Comparison of ENCODE assay signal across 20 cellular contexts in genomic region chr17:8206536-8206935, GRCh38. TPM values are rescaled to one million over a fixed set of nuclear protein-coding genes. Genes with fewer than 3 reads are reported as not detected.
A peak's percentile ranks its signal among the peaks of the same experiment; 100 is the strongest.
DNase-seq lines count a peak whose midpoint lies in the region; TF ChIP-seq lines count a peak whose summit lies in the region.
"Had no signal": no experiment of that assay in that cellular context is flagged by ENCODE, and none has a peak within 500 bp of the region (broad histone marks: within the 10 kb centered on the region; RNA-seq: fewer than 3 reads in every experiment).

No MANE protein-coding gene starts in this region.

- CTCF ChIA-PET in A673 (lab: Charles Lee) = no interaction called here

- POLR2A ChIA-PET in A673 (lab: Charles Lee; ENCODE audit: low non-redundant PET) = interaction anchor here (0.7 kb wide), 1 partner anchor 113 kb away, joined by 7 read pairs; no protein-coding TSS in a partner anchor

- H3K27me3 ChIP-seq in A673 (replicated peaks; ENCODE audit: insufficient read depth, low read depth, low read length, poor library complexity) = no peaks in the 10 kb centered on the region

- TF ChIP-seq CTCF in A673 (conservative IDR thresholded peaks at IDR 0.05; ENCODE audit: low read depth, low read length) (no peak), nephron (IDR thresholded peaks at IDR 0.05; ENCODE audit: unreplicated experiment in 3 of 3) (no peak)

- H3K4me1 ChIP-seq in A673 (ENCODE audit: insufficient read depth, low read length, poor library complexity, severe bottlenecking) = peaks cover 11% of the 10 kb centered on the region

- no peak for DNase-seq in T-helper 2 cell treated with Interferon-gamma antibody and Interleukin-4, amounts not matched to agents 5 μg/mL and 100 μg/mL, for 36 hours (ENCODE audit: low spot score)
- DNase-seq in T-helper 2 cell (no peak), A673 (ENCODE audit: low spot score) (no peak), DMS 273 (lab: John Stamatoyannopoulos, UW; ENCODE audit: unreplicated experiment) (no peak), mucosa of gallbladder (ENCODE audit: low spot score) (no peak), NCI-H1417 treated with DMSO at 0.1 percent for 48 hours (lab: John Stamatoyannopoulos, UW) (no peak)
- DNase-seq in activated T-helper 2 cell treated with anti-CD3 and anti-CD28 coated beads, Interferon-gamma antibody, Interleukin-2, Interleukin-4, amounts not matched to agents 10 μg/mL and 5 μg/mL and 100 μg/mL, durations not matched to agents 14 hours and 24 hours and 36 hours (ENCODE audit: low spot score) = no peak
- DNase-seq: CD4-positive, CD25-positive, alpha-beta regulatory T cell; COR-L47; Karpas-422; NCI-H1092; NCI-H146; NCI-H2029 treated with DMSO at 0.1 percent for 48 hours; NCI-H2171; NCI-H526; PC-3 had no signal

- H3K27ac Mint-ChIP-seq in T-helper 2 cell treated with Interferon-gamma antibody and Interleukin-4, amounts not matched to agents 5 μg/mL and 100 μg/mL, for 36 hours = peak overlapping the region; percentile 47
- peak overlapping the region; percentile 38 for H3K27ac Mint-ChIP-seq in activated T-helper 2 cell treated with anti-CD3 and anti-CD28 coated beads, Interferon-gamma antibody, Interleukin-2, Interleukin-4, amounts not matched to agents 10 μg/mL and 5 μg/mL and 100 μg/mL, durations not matched to agents 14 hours and 24 hours and 36 hours
- H3K27ac Mint-ChIP-seq in nephron = peak overlapping the region in 1 of 3 experiments; percentile 31
- H3K27ac Mint-ChIP-seq: B cell; CD4-positive, CD25-positive, alpha-beta regulatory T cell had no signal

- H3K27me3 Mint-ChIP-seq in T-helper 2 cell treated with Interferon-gamma antibody and Interleukin-4, amounts not matched to agents 5 μg/mL and 100 μg/mL, for 36 hours (ENCODE audit: low read depth) = no peaks in the 10 kb centered on the region
- no peaks in the 10 kb centered on the region for H3K27me3 Mint-ChIP-seq in activated T-helper 2 cell treated with anti-CD3 and anti-CD28 coated beads, Interferon-gamma antibody, Interleukin-2, Interleukin-4, amounts not matched to agents 10 μg/mL and 5 μg/mL and 100 μg/mL, durations not matched to agents 14 hours and 24 hours and 36 hours (ENCODE audit: low read depth)
- no peaks in the 10 kb centered on the region for H3K27me3 Mint-ChIP-seq in nephron (ENCODE audit: low read depth)
- H3K27me3 Mint-ChIP-seq: B cell; CD4-positive, CD25-positive, alpha-beta regulatory T cell; IgD-negative memory B cell had no signal

- peaks cover 59% of the 10 kb centered on the region for H3K36me3 Mint-ChIP-seq in T-helper 2 cell treated with Interferon-gamma antibody and Interleukin-4, amounts not matched to agents 5 μg/mL and 100 μg/mL, for 36 hours (ENCODE audit: low read depth)
- H3K36me3 Mint-ChIP-seq in activated T-helper 2 cell treated with anti-CD3 and anti-CD28 coated beads, Interferon-gamma antibody, Interleukin-2, Interleukin-4, amounts not matched to agents 10 μg/mL and 5 μg/mL and 100 μg/mL, durations not matched to agents 14 hours and 24 hours and 36 hours (ENCODE audit: low read depth) = peaks cover 63% of the 10 kb centered on the region
- peaks cover 33% of the 10 kb centered on the region for H3K36me3 Mint-ChIP-seq in nephron (ENCODE audit: low read depth)
- H3K36me3 Mint-ChIP-seq: CD4-positive, CD25-positive, alpha-beta regulatory T cell had no signal

- no peaks in the 10 kb centered on the region for H3K9me3 Mint-ChIP-seq in T-helper 2 cell treated with Interferon-gamma antibody and Interleukin-4, amounts not matched to agents 5 μg/mL and 100 μg/mL, for 36 hours
- no peaks in the 10 kb centered on the region for H3K9me3 Mint-ChIP-seq in activated T-helper 2 cell treated with anti-CD3 and anti-CD28 coated beads, Interferon-gamma antibody, Interleukin-2, Interleukin-4, amounts not matched to agents 10 μg/mL and 5 μg/mL and 100 μg/mL, durations not matched to agents 14 hours and 24 hours and 36 hours
- no peaks in the 10 kb centered on the region for H3K9me3 Mint-ChIP-seq in nephron
- H3K9me3 Mint-ChIP-seq: CD4-positive, CD25-positive, alpha-beta regulatory T cell; IgD-negative memory B cell had no signal

- H3K36me3 ChIP-seq in A673 (ENCODE audit: insufficient read depth, low read length, poor library complexity, severe bottlenecking) = peaks cover 48% of the 10 kb centered on the region

- BruUV-seq in A673 (replicated peaks; lab: Mats Ljungman, UMichigan) = no TSS peak

- peak overlapping the region; percentile 4 for H3K27ac ChIP-seq in A673 (ENCODE audit: low read depth, low read length, poor library complexity, severe bottlenecking)

- H3K9me3 ChIP-seq in A673 (ENCODE audit: low read depth, low read length, poor library complexity, severe bottlenecking) = no peaks in the 10 kb centered on the region
- H3K9me3 ChIP-seq: HAP-1 had no signal

- H3K4me3 Mint-ChIP-seq in T-helper 2 cell treated with Interferon-gamma antibody and Interleukin-4, amounts not matched to agents 5 μg/mL and 100 μg/mL, for 36 hours = peak overlapping the region; percentile 48
- H3K4me3 Mint-ChIP-seq in activated T-helper 2 cell treated with anti-CD3 and anti-CD28 coated beads, Interferon-gamma antibody, Interleukin-2, Interleukin-4, amounts not matched to agents 10 μg/mL and 5 μg/mL and 100 μg/mL, durations not matched to agents 14 hours and 24 hours and 36 hours (ENCODE audit: low read depth) = peak overlapping the region; percentile 30
- H3K4me3 Mint-ChIP-seq in nephron = peak overlapping the region; percentile 17 to 78 (median 61)
- H3K4me3 Mint-ChIP-seq: B cell had no signal

- peaks cover 27% of the 10 kb centered on the region for H3K4me1 Mint-ChIP-seq in T-helper 2 cell treated with Interferon-gamma antibody and Interleukin-4, amounts not matched to agents 5 μg/mL and 100 μg/mL, for 36 hours (ENCODE audit: low read depth)
- H3K4me1 Mint-ChIP-seq in activated T-helper 2 cell treated with anti-CD3 and anti-CD28 coated beads, Interferon-gamma antibody, Interleukin-2, Interleukin-4, amounts not matched to agents 10 μg/mL and 5 μg/mL and 100 μg/mL, durations not matched to agents 14 hours and 24 hours and 36 hours (ENCODE audit: low read depth) = peaks cover 21% of the 10 kb centered on the region
- H3K4me1 Mint-ChIP-seq in nephron = peaks cover 18% of the 10 kb centered on the region

- H3K4me3 ChIP-seq in A673 (ENCODE audit: low read depth, low read length, poor library complexity, severe bottlenecking) = no peak overlapping the region
- H3K4me3 ChIP-seq: HAP-1 had no signal

- intact Hi-C loops in A673 (cut with micrococcal nuclease; ENCODE audit: unreplicated experiment) = no loop called here
- intact Hi-C loops in activated T-helper 2 cell treated with anti-CD3 and anti-CD28 coated beads, Interferon-gamma antibody, Interleukin-2, Interleukin-4, amounts not matched to agents 10 μg/mL and 5 μg/mL and 100 μg/mL, durations not matched to agents 14 hours and 24 hours and 36 hours (cut with micrococcal nuclease) = no loop called here

RNA-seq across cellular contexts. Expression of gene AURKB, which starts 3.8 kb away (rescaled TPM):
- 209 and 230 TPM in 2 replicates for total RNA-seq in A673 (2021)
- 113 TPM in 2 replicates for total RNA-seq in activated T-helper 2 cell treated with anti-CD3 and anti-CD28 coated beads, Interferon-gamma antibody, Interleukin-2, Interleukin-4, amounts not matched to agents 10 μg/mL and 5 μg/mL and 100 μg/mL, durations not matched to agents 14 hours and 24 hours and 36 hours
- total RNA-seq in mucosa of gallbladder = 1.9 TPM

RNA-seq across cellular contexts. Expression of gene BORCS6, which starts 16.6 kb away (rescaled TPM):
- 3.7 TPM in 2 replicates for total RNA-seq in A673 (2021)
- total RNA-seq in activated T-helper 2 cell treated with anti-CD3 and anti-CD28 coated beads, Interferon-gamma antibody, Interleukin-2, Interleukin-4, amounts not matched to agents 10 μg/mL and 5 μg/mL and 100 μg/mL, durations not matched to agents 14 hours and 24 hours and 36 hours = 7.8 and 8.0 TPM in 2 replicates
- total RNA-seq in mucosa of gallbladder = 12.4 TPM

RNA-seq across cellular contexts. Expression of gene TMEM107, which starts 30.4 kb away (rescaled TPM):
- total RNA-seq in A673 (2021) = 19.4 and 25.3 TPM in 2 replicates
- 18.7 and 25.0 TPM in 2 replicates for total RNA-seq in activated T-helper 2 cell treated with anti-CD3 and anti-CD28 coated beads, Interferon-gamma antibody, Interleukin-2, Interleukin-4, amounts not matched to agents 10 μg/mL and 5 μg/mL and 100 μg/mL, durations not matched to agents 14 hours and 24 hours and 36 hours
- 22.5 TPM for total RNA-seq in mucosa of gallbladder

RNA-seq across cellular contexts. Expression of gene CTC1, which starts 41.3 kb away (rescaled TPM):
- total RNA-seq in A673 (2021) = 40.0 and 40.3 TPM in 2 replicates
- 76.7 and 81.0 TPM in 2 replicates for total RNA-seq in activated T-helper 2 cell treated with anti-CD3 and anti-CD28 coated beads, Interferon-gamma antibody, Interleukin-2, Interleukin-4, amounts not matched to agents 10 μg/mL and 5 μg/mL and 100 μg/mL, durations not matched to agents 14 hours and 24 hours and 36 hours
- 66.3 TPM for total RNA-seq in mucosa of gallbladder

RNA-seq across cellular contexts. Expression of gene PFAS, which starts 42.6 kb away (rescaled TPM):
- total RNA-seq in A673 (2021) (163 and 165 TPM in 2 replicates), mucosa of gallbladder (31.4 TPM)
- total RNA-seq in activated T-helper 2 cell treated with anti-CD3 and anti-CD28 coated beads, Interferon-gamma antibody, Interleukin-2, Interleukin-4, amounts not matched to agents 10 μg/mL and 5 μg/mL and 100 μg/mL, durations not matched to agents 14 hours and 24 hours and 36 hours = 165 and 174 TPM in 2 replicates

Comparison
In these comparisons a context has a peak if more than half of its experiments do, and no peak if none do; other contexts are left out.
1. RNA of gene AURKB, which starts 3.8 kb away (total RNA-seq): 209 to 230 TPM in A673 and 113 TPM in activated T-helper 2 cell treated with anti-CD3 and anti-CD28 coated beads, Interferon-gamma antibody, Interleukin-2, Interleukin-4, amounts not matched to agents 10 μg/mL and 5 μg/mL and 100 μg/mL, durations not matched to agents 14 hours and 24 hours and 36 hours; 1.9 TPM in mucosa of gallbladder (single experiment); every median in the first group is over 10 times any median in the second.
2. Peak in every context shown above with its lines, with median percentiles within 50 percentile points of each other: H3K4me3 Mint-ChIP-seq.